10 cellular contexts compared by ENCODE assay signal in the genomic region with DNA sequence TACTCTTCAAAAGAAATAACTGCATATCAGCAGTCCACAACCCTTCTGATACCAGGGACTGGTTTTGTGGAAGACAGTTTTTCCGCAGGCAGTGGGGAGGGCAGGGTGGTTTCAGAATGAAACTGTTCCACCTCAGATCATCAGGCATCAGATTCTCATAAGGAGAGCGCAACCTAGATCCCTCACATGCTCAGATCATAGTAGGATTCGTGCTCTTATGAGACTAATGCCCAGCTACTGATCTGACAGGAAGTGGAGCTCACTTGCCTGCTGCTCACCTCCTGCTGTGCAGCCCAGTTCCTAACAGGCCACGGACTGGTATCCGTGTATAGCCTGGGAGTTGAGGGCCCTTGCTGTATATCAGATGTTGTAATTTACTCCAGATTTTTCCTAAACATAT. TPM values are rescaled to one million over a fixed set of nuclear protein-coding genes. Genes with fewer than 3 reads are reported as not detected.
DNase-seq lines count a peak whose midpoint lies in the region; ATAC-seq lines count a peak whose summit lies in the region.
"Had no signal": no experiment of that assay in that cellular context is flagged by ENCODE, and none has a peak within 500 bp of the region (broad histone marks: within the 10 kb centered on the region; RNA-seq: fewer than 3 reads in every experiment).

No MANE protein-coding gene starts in this region.

- H3K9me3 ChIP-seq in CD8-positive, alpha-beta memory T cell (ENCODE audit: low read length) = no peaks in the 10 kb centered on the region
- H3K9me3 ChIP-seq: neutrophil, thyroid gland had no signal

- H3K4me3 Mint-ChIP-seq in CD8-positive, alpha-beta memory T cell = peak overlapping the region in 5 of 7 donors; percentile 24 to 65 (median 58)
- H3K4me3 Mint-ChIP-seq in activated naive CD4-positive, alpha-beta T cell treated with anti-CD3 and anti-CD28 coated beads, Interleukin-2, amount 10 ng/mL, durations not matched to agents 7 days and 5 days = no peak overlapping the region

- peaks cover 25% of the 10 kb centered on the region for H3K4me1 ChIP-seq in CD8-positive, alpha-beta memory T cell (ENCODE audit: insufficient read depth, low read length)

- H3K4me3 ChIP-seq in CD8-positive, alpha-beta memory T cell (ENCODE audit: low read length) = no peak overlapping the region
- H3K4me3 ChIP-seq: thyroid gland had no signal

- peak overlapping the region; percentile 35 for H3K27ac ChIP-seq in CD8-positive, alpha-beta memory T cell (ENCODE audit: low read depth, low read length)
- H3K27ac ChIP-seq: neutrophil, thyroid gland had no signal

- peak; percentile 58 for ATAC-seq in GM19372 (IDR thresholded peaks at IDR 0.05; ENCODE audit: low read depth, unreplicated experiment)
- peak; percentile 64 for ATAC-seq in HG03432 (IDR thresholded peaks at IDR 0.05; ENCODE audit: unreplicated experiment)
- ATAC-seq in GM18909 (IDR thresholded peaks at IDR 0.05; ENCODE audit: poor library complexity, unreplicated experiment) = no peak

- no peaks in the 10 kb centered on the region for H3K27me3 ChIP-seq in CD8-positive, alpha-beta memory T cell (ENCODE audit: insufficient read depth, low read length, poor library complexity, severe bottlenecking)
- H3K27me3 ChIP-seq: neutrophil, thyroid gland had no signal

- intact Hi-C loops in head of caudate nucleus (cut with DNase I) = no loop called here

- POLR2A ChIA-PET in CD8-positive, alpha-beta memory T cell (lab: Charles Lee) = interaction anchor here (1.2 kb wide), 1 partner anchor 12 kb away, joined by 4 read pairs; the partner anchor contains the start of genes RO60 and UCHL5

- no peak for DNase-seq in CD8-positive, alpha-beta memory T cell
- DNase-seq in activated naive CD4-positive, alpha-beta T cell treated with anti-CD3 and anti-CD28 coated beads, Interleukin-2, amount 10 ng/mL, durations not matched to agents 7 days and 5 days = no peak
- DNase-seq in globus pallidus (ENCODE audit: low spot score) = no peak
- no peak for DNase-seq in head of caudate nucleus
- DNase-seq in amygdala (lab: John Stamatoyannopoulos, UW) = no peak
- DNase-seq: thyroid gland had no signal

- peaks cover 2 to 32% (median 6%) of the 10 kb centered on the region in 3 donors for H3K36me3 Mint-ChIP-seq in CD8-positive, alpha-beta memory T cell
- H3K36me3 Mint-ChIP-seq in activated naive CD4-positive, alpha-beta T cell treated with anti-CD3 and anti-CD28 coated beads, Interleukin-2, amount 10 ng/mL, durations not matched to agents 7 days and 5 days = peaks cover 26% of the 10 kb centered on the region

- no peaks in the 10 kb centered on the region for H3K9me3 Mint-ChIP-seq in CD8-positive, alpha-beta memory T cell
- H3K9me3 Mint-ChIP-seq in activated naive CD4-positive, alpha-beta T cell treated with anti-CD3 and anti-CD28 coated beads, Interleukin-2, amount 10 ng/mL, durations not matched to agents 7 days and 5 days = no peaks in the 10 kb centered on the region

- CTCF ChIA-PET in CD8-positive, alpha-beta memory T cell (lab: Charles Lee) = interaction anchor here (1.4 kb wide), 1 partner anchor 265 kb away, joined by 3 read pairs; no protein-coding TSS in a partner anchor
- CTCF ChIA-PET in activated naive CD4-positive, alpha-beta T cell treated with anti-CD3 and anti-CD28 coated beads, Interleukin-2, amount 10 ng/mL, durations not matched to agents 7 days and 5 days (lab: Charles Lee) = interaction anchor here (0.6 to 0.8 kb wide), 2 partner anchors 12 to 51 kb away, joined by 3 to 4 read pairs; partner anchors contain the start of genes CDC73, RO60 and UCHL5

- peak overlapping the region; percentile 66 to 89 (median 81) for H3K27ac Mint-ChIP-seq in CD8-positive, alpha-beta memory T cell
- H3K27ac Mint-ChIP-seq in activated naive CD4-positive, alpha-beta T cell treated with anti-CD3 and anti-CD28 coated beads, Interleukin-2, amount 10 ng/mL, durations not matched to agents 7 days and 5 days = peak overlapping the region; percentile 53

- H3K36me3 ChIP-seq in CD8-positive, alpha-beta memory T cell (ENCODE audit: insufficient read depth, low read length) = no peaks in the 10 kb centered on the region
- H3K36me3 ChIP-seq: thyroid gland had no signal

- no peaks in the 10 kb centered on the region for H3K27me3 Mint-ChIP-seq in CD8-positive, alpha-beta memory T cell
- H3K27me3 Mint-ChIP-seq in activated naive CD4-positive, alpha-beta T cell treated with anti-CD3 and anti-CD28 coated beads, Interleukin-2, amount 10 ng/mL, durations not matched to agents 7 days and 5 days = no peaks in the 10 kb centered on the region

- H3K4me1 Mint-ChIP-seq in CD8-positive, alpha-beta memory T cell = peaks cover 48 to 80% (median 73%) of the 10 kb centered on the region in 3 donors
- peaks cover 29% of the 10 kb centered on the region for H3K4me1 Mint-ChIP-seq in activated naive CD4-positive, alpha-beta T cell treated with anti-CD3 and anti-CD28 coated beads, Interleukin-2, amount 10 ng/mL, durations not matched to agents 7 days and 5 days

RNA-seq across cellular contexts. Expression of gene RO60, which starts 11.5 kb away (rescaled TPM):
- total RNA-seq in CD8-positive, alpha-beta memory T cell = 10 to 100 TPM; 74.6 to 82.7 TPM
- 128 TPM for polyA plus RNA-seq in CD8-positive, alpha-beta memory T cell

RNA-seq across cellular contexts. Expression of gene UCHL5, which starts 11.8 kb away (rescaled TPM):
- 100 to 1,000 TPM; 106 to 110 TPM for total RNA-seq in CD8-positive, alpha-beta memory T cell
- polyA plus RNA-seq in CD8-positive, alpha-beta memory T cell = 54.4 TPM

RNA-seq across cellular contexts. Expression of gene GLRX2, which starts 34.3 kb away (rescaled TPM):
- 10 to 100 TPM; 47.1 to 49.6 TPM for total RNA-seq in CD8-positive, alpha-beta memory T cell
- polyA plus RNA-seq in CD8-positive, alpha-beta memory T cell = 13.2 TPM

RNA-seq across cellular contexts. Expression of gene CDC73, which starts 50.9 kb away (rescaled TPM):
- total RNA-seq in CD8-positive, alpha-beta memory T cell = 10 to 100 TPM; 59.8 to 63.8 TPM
- 58.5 TPM for polyA plus RNA-seq in CD8-positive, alpha-beta memory T cell
